8 cellular contexts compared by ENCODE assay signal in genomic region chrX:20266810-20267598, GRCh38. TPM values are rescaled to one million over a fixed set of nuclear protein-coding genes. Genes with fewer than 3 reads are reported as not detected.
DNase-seq lines count a peak whose midpoint lies in the region; ATAC-seq and TF ChIP-seq lines count a peak whose summit lies in the region.

Gene RPS6KA3, minus strand, starts transcription at chrX:20266909. Its CDS starts 277 bp downstream, at chrX:20266632.

- H3K4me2 ChIP-seq in DND-41 (ENCODE audit: insufficient read depth, low read length) (peak within 1 kb of the TSS; percentile 86), fibroblast of lung (ENCODE audit: extremely low read depth, insufficient read depth, low read length) (peak within 1 kb of the TSS; percentile 59)

- H3K36me3 ChIP-seq in DND-41 (ENCODE audit: insufficient read depth, low read length) (peaks cover under 1% of the 10 kb centered on the region; the same call in 1 of the 2 replicates), fibroblast of lung (ENCODE audit: control insufficient read depth, insufficient read depth, low read length) (no peaks in the 10 kb centered on the region)

- DNase-seq in DND-41, result peak; percentile 92
- DNase-seq in Kasumi-1 (lab: John Stamatoyannopoulos, UW), result peak; percentile 62 to 82
- DNase-seq in RPMI7951 (ENCODE audit: low read depth), result peak; percentile 84
- DNase-seq in activated T-helper 1 cell treated with anti-CD3 and anti-CD28 coated beads, Interleukin-2, amount 50 U/mL, for 16 hours (ENCODE audit: low read depth in 1 of 2, low spot score in 1 of 2), result peak; percentile 78 to 84
- DNase-seq in fibroblast of lung (ENCODE audit: low read depth in 2 of 2), result peak; percentile 83 to 86
- DNase-seq in naive thymus-derived CD8-positive, alpha-beta T cell, result peak; percentile 83 to 95 (median 88)
- peak; percentile 81 for DNase-seq in stimulated activated naive B cell treated with anti-CD40 and anti-IgM and Interleukin-4, amounts not matched to agents 10 μg/mL and 1 μg/mL and 100 μg/mL, for 72 hours

- peak within 1 kb of the TSS; percentile 91 to 93 for H3K4me3 ChIP-seq in DND-41 (ENCODE audit: low read depth in 1 of 2, low read length in 2 of 2)
- H3K4me3 ChIP-seq in fibroblast of lung (replicated peaks in 1 of 4; ENCODE audit: control extremely low read depth in 1 of 4, insufficient read depth in 1 of 4, low read depth in 3 of 4, low read length in 4 of 4), result peak within 1 kb of the TSS; percentile 51 to 81 (median 66)

- TF ChIP-seq CTCF in DND-41 (IDR thresholded peaks at IDR 0.05; ENCODE audit: borderline replicate concordance, extremely low read depth, low read length, poor library complexity, severe bottlenecking), result no peak
- no peak for TF ChIP-seq CTCF in fibroblast of lung (conservative IDR thresholded peaks at IDR 0.05 in 1 of 2, IDR thresholded peaks at IDR 0.05 in 1 of 2; ENCODE audit: low read depth in 1 of 2, low read length in 2 of 2)

- H3K27me3 ChIP-seq in DND-41 (ENCODE audit: insufficient read depth, low read length, poor library complexity) (no peaks in the 10 kb centered on the region), fibroblast of lung (ENCODE audit: control insufficient read depth, insufficient read depth, low read length) (no peaks in the 10 kb centered on the region)

- peak; percentile 88 for ATAC-seq in DND-41 (ENCODE audit: insufficient read depth, low read depth)
- ATAC-seq in GM21786 (IDR thresholded peaks at IDR 0.05; ENCODE audit: unreplicated experiment), result peak; percentile 79
- ATAC-seq in naive thymus-derived CD8-positive, alpha-beta T cell, result peak; percentile 79 to 80
- ATAC-seq in stimulated activated naive B cell treated with anti-CD40 and anti-IgM and Interleukin-4, amounts not matched to agents 10 μg/mL and 1 μg/mL and 100 μg/mL, for 72 hours (replicated peaks), result peak; percentile 81 to 84

- H3K9me3 ChIP-seq in DND-41 (ENCODE audit: insufficient read depth, low read length, severe bottlenecking) (no peaks in the 10 kb centered on the region), fibroblast of lung (ENCODE audit: control insufficient read depth, insufficient read depth, low read depth, low read length) (no peaks in the 10 kb centered on the region)

- H3K27me3 Mint-ChIP-seq in naive thymus-derived CD8-positive, alpha-beta T cell, result no peaks in the 10 kb centered on the region
- H3K27me3 Mint-ChIP-seq in stimulated activated naive B cell treated with anti-CD40 and anti-IgM and Interleukin-4, amounts not matched to agents 10 μg/mL and 1 μg/mL and 100 μg/mL, for 72 hours, result no peaks in the 10 kb centered on the region

- H3K36me3 Mint-ChIP-seq in naive thymus-derived CD8-positive, alpha-beta T cell, result no peaks in the 10 kb centered on the region
- peaks cover 8% of the 10 kb centered on the region in 2 donors for H3K36me3 Mint-ChIP-seq in stimulated activated naive B cell treated with anti-CD40 and anti-IgM and Interleukin-4, amounts not matched to agents 10 μg/mL and 1 μg/mL and 100 μg/mL, for 72 hours

- peaks cover 2 to 23% (median 10%) of the 10 kb centered on the region in 4 donors for H3K4me1 Mint-ChIP-seq in naive thymus-derived CD8-positive, alpha-beta T cell
- H3K4me1 Mint-ChIP-seq in stimulated activated naive B cell treated with anti-CD40 and anti-IgM and Interleukin-4, amounts not matched to agents 10 μg/mL and 1 μg/mL and 100 μg/mL, for 72 hours, result peaks cover 9 to 10% of the 10 kb centered on the region in 2 donors

- no peaks in the 10 kb centered on the region for H3K9me3 Mint-ChIP-seq in naive thymus-derived CD8-positive, alpha-beta T cell
- no peaks in the 10 kb centered on the region for H3K9me3 Mint-ChIP-seq in stimulated activated naive B cell treated with anti-CD40 and anti-IgM and Interleukin-4, amounts not matched to agents 10 μg/mL and 1 μg/mL and 100 μg/mL, for 72 hours

- H3K27ac Mint-ChIP-seq in naive thymus-derived CD8-positive, alpha-beta T cell, result peak within 1 kb of the TSS; percentile 93 to 96 (median 95)
- H3K27ac Mint-ChIP-seq in stimulated activated naive B cell treated with anti-CD40 and anti-IgM and Interleukin-4, amounts not matched to agents 10 μg/mL and 1 μg/mL and 100 μg/mL, for 72 hours, result peak within 1 kb of the TSS; percentile 98

- H2AFZ ChIP-seq in DND-41 (ENCODE audit: low read depth, low read length), result peak within 1 kb of the TSS; percentile 92
- H2AFZ ChIP-seq in fibroblast of lung (ENCODE audit: low read length), result peak within 1 kb of the TSS; percentile 65

- H3K79me2 ChIP-seq in DND-41 (ENCODE audit: insufficient read depth, low read length), result peaks cover 44% of the 10 kb centered on the region
- peaks cover 22% of the 10 kb centered on the region for H3K79me2 ChIP-seq in fibroblast of lung (ENCODE audit: control insufficient read depth, insufficient read depth, low read length)

- H3K27ac ChIP-seq in DND-41 (ENCODE audit: low read length) (peak within 1 kb of the TSS; percentile 77), fibroblast of lung (ENCODE audit: insufficient read depth, low read length) (peak within 1 kb of the TSS; percentile 89)

- POLR2A ChIA-PET in naive thymus-derived CD8-positive, alpha-beta T cell (lab: Charles Lee), result interaction anchor here (0.6 to 1.6 kb wide), 5 partner anchors 11 to 1172 kb away, joined by 3 to 4 read pairs (median 3); no protein-coding TSS in a partner anchor

- H3K4me3 Mint-ChIP-seq in naive thymus-derived CD8-positive, alpha-beta T cell, result peak within 1 kb of the TSS; percentile 90 to 98 (median 96)
- H3K4me3 Mint-ChIP-seq in stimulated activated naive B cell treated with anti-CD40 and anti-IgM and Interleukin-4, amounts not matched to agents 10 μg/mL and 1 μg/mL and 100 μg/mL, for 72 hours, result peak within 1 kb of the TSS; percentile 93 to 96

- H3K4me1 ChIP-seq in DND-41 (ENCODE audit: insufficient read depth, low read length) (peaks cover 25% of the 10 kb centered on the region), fibroblast of lung (ENCODE audit: control insufficient read depth, extremely low read depth, insufficient read depth, low read length) (peaks cover 2% of the 10 kb centered on the region)

- peaks cover 19% of the 10 kb centered on the region; the same call in 1 of the 2 replicates for H4K20me1 ChIP-seq in DND-41 (ENCODE audit: insufficient read depth, low read length)
- no peaks in the 10 kb centered on the region for H4K20me1 ChIP-seq in fibroblast of lung (ENCODE audit: control insufficient read depth, extremely low read depth, insufficient read depth, low read length)

- H3K9ac ChIP-seq in DND-41 (ENCODE audit: low read depth, low read length) (peak within 1 kb of the TSS; percentile 78), fibroblast of lung (ENCODE audit: insufficient read depth, low read length) (peak within 1 kb of the TSS; percentile 80)

RNA-seq across cellular contexts. Expression of gene RPS6KA3, which starts in this region (rescaled TPM):
- total RNA-seq in RPMI7951 (2014; rRNA removed; shearing (Covaris generic)), result 34.4 and 47.7 TPM in 2 replicates
- 29.0 and 38.5 TPM in 2 replicates for total RNA-seq in fibroblast of lung
- 50.2 TPM in 2 replicates for polyA plus RNA-seq in fibroblast of lung
- 29.0 and 30.8 TPM in 2 replicates for polyA plus RNA-seq in fibroblast of lung (2012)
- polyA minus RNA-seq in fibroblast of lung (ENCODE audit: low replicate concordance), result 19.8 and 29.5 TPM in 2 replicates
- total RNA-seq in naive thymus-derived CD8-positive, alpha-beta T cell, result 10 to 100 TPM; 95.1 to 97.8 TPM
- polyA plus RNA-seq in naive thymus-derived CD8-positive, alpha-beta T cell, result 10 to 100 TPM; 27.5 to 51.8 (median 51.5) TPM

Comparison
In these comparisons a context has a peak if more than half of its experiments do, and no peak if none do; other contexts are left out.
1. Peak in every context shown above with its lines: DNase-seq, ATAC-seq, H3K4me3 ChIP-seq and H3K27ac ChIP-seq.